In genomic region chr7:80632819-80633218, GRCh38 we compare ENCODE assay signal across 2 cellular contexts.
TF ChIP-seq lines count a peak whose summit lies in the region.

No MANE protein-coding gene starts in this region.

TF ChIP-seq in A549, 52 proteins besides CTCF, POLR2A, EP300 and RAD21 (continued from another document):
- TF ChIP-seq POLR2AphosphoS2 (conservative IDR thresholded peaks at IDR 0.05; ENCODE audit: low read length) = no peak
- TF ChIP-seq HES2 (IDR thresholded peaks at IDR 0.05) = no peak
- TF ChIP-seq JUNB (IDR thresholded peaks at IDR 0.05) = no peak
- TF ChIP-seq TP53 (CRISPR knock-in tag; IDR thresholded peaks at IDR 0.05) = no peak
TF ChIP-seq in A549: peak in this region for 0.

TF ChIP-seq in HCT116, 20 proteins besides CTCF, POLR2A, EP300 and RAD21 (continued from another document):
- no peak for TF ChIP-seq REST (IDR thresholded peaks at IDR 0.05; ENCODE audit: low read depth)
- no peak for TF ChIP-seq ZNF274 (IDR thresholded peaks at IDR 0.05; ENCODE audit: low read depth, low read length)
- no peak for TF ChIP-seq YY1 (IDR thresholded peaks at IDR 0.05; ENCODE audit: extremely low read depth, insufficient replicate concordance, low read depth, low read length)
- no peak for TF ChIP-seq ATF3 (IDR thresholded peaks at IDR 0.05)
- TF ChIP-seq CEBPB (IDR thresholded peaks at IDR 0.05; ENCODE audit: low read depth) = no peak
- no peak for TF ChIP-seq TCF7L2 (IDR thresholded peaks at IDR 0.05; ENCODE audit: borderline replicate concordance, extremely low read depth, insufficient read depth, insufficient read length)
- TF ChIP-seq SIN3A (IDR thresholded peaks at IDR 0.05; ENCODE audit: low read depth) = no peak
- no peak for TF ChIP-seq FOSL1 (IDR thresholded peaks at IDR 0.05; ENCODE audit: low read depth)
- TF ChIP-seq ELF1 (IDR thresholded peaks at IDR 0.05; ENCODE audit: borderline replicate concordance, low read depth) = no peak
- no peak for TF ChIP-seq CBX3 (IDR thresholded peaks at IDR 0.05; ENCODE audit: low read depth)
- TF ChIP-seq EGR1 (IDR thresholded peaks at IDR 0.05; ENCODE audit: low read depth) = no peak
